ENCODE assay signal across 1 cellular context in the genomic region with DNA sequence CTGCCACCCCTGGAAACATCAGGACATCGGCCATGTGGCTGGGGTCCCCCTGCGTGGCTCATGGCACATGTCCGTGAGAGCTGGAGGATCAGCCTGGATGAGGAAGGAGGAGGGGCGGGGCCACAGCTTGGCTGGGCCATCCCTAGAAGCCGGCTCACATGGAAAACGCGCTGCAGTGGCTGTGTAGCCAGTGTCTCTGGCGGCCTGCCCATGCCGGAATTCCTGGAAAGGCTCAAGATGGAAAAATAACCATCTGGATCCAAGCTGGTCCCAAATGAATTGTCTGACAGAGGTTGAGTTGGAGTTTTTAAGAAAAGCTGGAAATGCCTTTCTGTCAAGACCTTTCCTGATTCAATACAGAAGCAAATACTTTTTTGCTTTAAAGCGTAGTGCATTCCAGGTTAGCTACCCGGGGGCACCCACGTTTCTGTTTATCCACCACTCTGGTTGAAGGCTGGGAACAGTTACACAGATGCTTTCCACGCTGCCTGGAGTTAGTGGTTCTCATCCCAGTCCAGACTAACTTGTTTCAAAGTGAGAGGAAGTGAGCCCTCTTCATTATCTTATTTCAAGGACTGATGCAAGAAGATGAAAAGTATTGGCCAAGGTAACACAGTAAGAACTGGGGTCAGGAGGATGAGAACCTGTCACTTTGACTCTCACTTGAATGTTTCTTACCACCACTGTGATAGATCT.
TF ChIP-seq lines count a peak whose summit lies in the region.

No MANE protein-coding gene starts in this region.

TF ChIP-seq in HepG2, 621 proteins besides CTCF, POLR2A, EP300 and RAD21 (continued from another document):
- TF ChIP-seq, protein P1, sequence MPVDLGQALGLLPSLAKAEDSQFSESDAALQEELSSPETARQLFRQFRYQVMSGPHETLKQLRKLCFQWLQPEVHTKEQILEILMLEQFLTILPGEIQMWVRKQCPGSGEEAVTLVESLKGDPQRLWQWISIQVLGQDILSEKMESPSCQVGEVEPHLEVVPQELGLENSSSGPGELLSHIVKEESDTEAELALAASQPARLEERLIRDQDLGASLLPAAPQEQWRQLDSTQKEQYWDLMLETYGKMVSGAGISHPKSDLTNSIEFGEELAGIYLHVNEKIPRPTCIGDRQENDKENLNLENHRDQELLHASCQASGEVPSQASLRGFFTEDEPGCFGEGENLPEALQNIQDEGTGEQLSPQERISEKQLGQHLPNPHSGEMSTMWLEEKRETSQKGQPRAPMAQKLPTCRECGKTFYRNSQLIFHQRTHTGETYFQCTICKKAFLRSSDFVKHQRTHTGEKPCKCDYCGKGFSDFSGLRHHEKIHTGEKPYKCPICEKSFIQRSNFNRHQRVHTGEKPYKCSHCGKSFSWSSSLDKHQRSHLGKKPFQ (CRISPR knock-in tag; IDR thresholded peaks at IDR 0.05; ENCODE audit: insufficient replicate concordance) = no peak
- TF ChIP-seq, protein P2, sequence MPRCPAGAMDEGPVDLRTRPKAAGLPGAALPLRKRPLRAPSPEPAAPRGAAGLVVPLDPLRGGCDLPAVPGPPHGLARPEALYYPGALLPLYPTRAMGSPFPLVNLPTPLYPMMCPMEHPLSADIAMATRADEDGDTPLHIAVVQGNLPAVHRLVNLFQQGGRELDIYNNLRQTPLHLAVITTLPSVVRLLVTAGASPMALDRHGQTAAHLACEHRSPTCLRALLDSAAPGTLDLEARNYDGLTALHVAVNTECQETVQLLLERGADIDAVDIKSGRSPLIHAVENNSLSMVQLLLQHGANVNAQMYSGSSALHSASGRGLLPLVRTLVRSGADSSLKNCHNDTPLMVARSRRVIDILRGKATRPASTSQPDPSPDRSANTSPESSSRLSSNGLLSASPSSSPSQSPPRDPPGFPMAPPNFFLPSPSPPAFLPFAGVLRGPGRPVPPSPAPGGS (CRISPR knock-in tag; IDR thresholded peaks at IDR 0.05) = no peak
- TF ChIP-seq NR2F6 (IDR thresholded peaks at IDR 0.05) (no peak), NR2F6 (CRISPR knock-in tag; IDR thresholded peaks at IDR 0.05) (no peak), ZNF282 (IDR thresholded peaks at IDR 0.05; ENCODE audit: partially characterized antibody) (no peak), SOX5 (CRISPR knock-in tag; IDR thresholded peaks at IDR 0.05; ENCODE audit: borderline replicate concordance) (no peak), NR2F1 (CRISPR knock-in tag; IDR thresholded peaks at IDR 0.05) (no peak), PCBP1 (IDR thresholded peaks at IDR 0.05; ENCODE audit: borderline replicate concordance, low read depth, low read length) (no peak), ZFAT (CRISPR knock-in tag; conservative IDR thresholded peaks at IDR 0.05) (no peak)
- TF ChIP-seq, protein P3, sequence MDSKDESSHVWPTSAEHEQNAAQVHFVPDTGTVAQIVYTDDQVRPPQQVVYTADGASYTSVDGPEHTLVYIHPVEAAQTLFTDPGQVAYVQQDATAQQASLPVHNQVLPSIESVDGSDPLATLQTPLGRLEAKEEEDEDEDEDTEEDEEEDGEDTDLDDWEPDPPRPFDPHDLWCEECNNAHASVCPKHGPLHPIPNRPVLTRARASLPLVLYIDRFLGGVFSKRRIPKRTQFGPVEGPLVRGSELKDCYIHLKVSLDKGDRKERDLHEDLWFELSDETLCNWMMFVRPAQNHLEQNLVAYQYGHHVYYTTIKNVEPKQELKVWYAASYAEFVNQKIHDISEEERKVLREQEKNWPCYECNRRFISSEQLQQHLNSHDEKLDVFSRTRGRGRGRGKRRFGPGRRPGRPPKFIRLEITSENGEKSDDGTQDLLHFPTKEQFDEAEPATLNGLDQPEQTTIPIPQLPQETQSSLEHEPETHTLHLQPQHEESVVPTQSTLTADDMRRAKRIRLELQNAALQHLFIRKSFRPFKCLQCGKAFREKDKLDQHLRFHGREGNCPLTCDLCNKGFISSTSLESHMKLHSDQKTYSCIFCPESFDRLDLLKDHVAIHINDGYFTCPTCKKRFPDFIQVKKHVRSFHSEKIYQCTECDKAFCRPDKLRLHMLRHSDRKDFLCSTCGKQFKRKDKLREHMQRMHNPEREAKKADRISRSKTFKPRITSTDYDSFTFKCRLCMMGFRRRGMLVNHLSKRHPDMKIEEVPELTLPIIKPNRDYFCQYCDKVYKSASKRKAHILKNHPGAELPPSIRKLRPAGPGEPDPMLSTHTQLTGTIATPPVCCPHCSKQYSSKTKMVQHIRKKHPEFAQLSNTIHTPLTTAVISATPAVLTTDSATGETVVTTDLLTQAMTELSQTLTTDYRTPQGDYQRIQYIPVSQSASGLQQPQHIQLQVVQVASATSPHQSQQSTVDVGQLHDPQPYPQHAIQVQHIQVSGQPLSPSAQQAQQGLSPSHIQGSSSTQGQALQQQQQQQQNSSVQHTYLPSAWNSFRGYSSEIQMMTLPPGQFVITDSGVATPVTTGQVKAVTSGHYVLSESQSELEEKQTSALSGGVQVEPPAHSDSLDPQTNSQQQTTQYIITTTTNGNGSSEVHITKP (CRISPR knock-in tag; IDR thresholded peaks at IDR 0.05; ENCODE audit: low read depth) = no peak
- TF ChIP-seq, protein P4, sequence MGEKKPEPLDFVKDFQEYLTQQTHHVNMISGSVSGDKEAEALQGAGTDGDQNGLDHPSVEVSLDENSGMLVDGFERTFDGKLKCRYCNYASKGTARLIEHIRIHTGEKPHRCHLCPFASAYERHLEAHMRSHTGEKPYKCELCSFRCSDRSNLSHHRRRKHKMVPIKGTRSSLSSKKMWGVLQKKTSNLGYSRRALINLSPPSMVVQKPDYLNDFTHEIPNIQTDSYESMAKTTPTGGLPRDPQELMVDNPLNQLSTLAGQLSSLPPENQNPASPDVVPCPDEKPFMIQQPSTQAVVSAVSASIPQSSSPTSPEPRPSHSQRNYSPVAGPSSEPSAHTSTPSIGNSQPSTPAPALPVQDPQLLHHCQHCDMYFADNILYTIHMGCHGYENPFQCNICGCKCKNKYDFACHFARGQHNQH (CRISPR knock-in tag; IDR thresholded peaks at IDR 0.05) = no peak
- TF ChIP-seq, protein P5, sequence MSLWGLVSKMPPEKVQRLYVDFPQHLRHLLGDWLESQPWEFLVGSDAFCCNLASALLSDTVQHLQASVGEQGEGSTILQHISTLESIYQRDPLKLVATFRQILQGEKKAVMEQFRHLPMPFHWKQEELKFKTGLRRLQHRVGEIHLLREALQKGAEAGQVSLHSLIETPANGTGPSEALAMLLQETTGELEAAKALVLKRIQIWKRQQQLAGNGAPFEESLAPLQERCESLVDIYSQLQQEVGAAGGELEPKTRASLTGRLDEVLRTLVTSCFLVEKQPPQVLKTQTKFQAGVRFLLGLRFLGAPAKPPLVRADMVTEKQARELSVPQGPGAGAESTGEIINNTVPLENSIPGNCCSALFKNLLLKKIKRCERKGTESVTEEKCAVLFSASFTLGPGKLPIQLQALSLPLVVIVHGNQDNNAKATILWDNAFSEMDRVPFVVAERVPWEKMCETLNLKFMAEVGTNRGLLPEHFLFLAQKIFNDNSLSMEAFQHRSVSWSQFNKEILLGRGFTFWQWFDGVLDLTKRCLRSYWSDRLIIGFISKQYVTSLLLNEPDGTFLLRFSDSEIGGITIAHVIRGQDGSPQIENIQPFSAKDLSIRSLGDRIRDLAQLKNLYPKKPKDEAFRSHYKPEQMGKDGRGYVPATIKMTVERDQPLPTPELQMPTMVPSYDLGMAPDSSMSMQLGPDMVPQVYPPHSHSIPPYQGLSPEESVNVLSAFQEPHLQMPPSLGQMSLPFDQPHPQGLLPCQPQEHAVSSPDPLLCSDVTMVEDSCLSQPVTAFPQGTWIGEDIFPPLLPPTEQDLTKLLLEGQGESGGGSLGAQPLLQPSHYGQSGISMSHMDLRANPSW (CRISPR knock-in tag; IDR thresholded peaks at IDR 0.05; ENCODE audit: borderline replicate concordance) = no peak
- TF ChIP-seq, protein P6, sequence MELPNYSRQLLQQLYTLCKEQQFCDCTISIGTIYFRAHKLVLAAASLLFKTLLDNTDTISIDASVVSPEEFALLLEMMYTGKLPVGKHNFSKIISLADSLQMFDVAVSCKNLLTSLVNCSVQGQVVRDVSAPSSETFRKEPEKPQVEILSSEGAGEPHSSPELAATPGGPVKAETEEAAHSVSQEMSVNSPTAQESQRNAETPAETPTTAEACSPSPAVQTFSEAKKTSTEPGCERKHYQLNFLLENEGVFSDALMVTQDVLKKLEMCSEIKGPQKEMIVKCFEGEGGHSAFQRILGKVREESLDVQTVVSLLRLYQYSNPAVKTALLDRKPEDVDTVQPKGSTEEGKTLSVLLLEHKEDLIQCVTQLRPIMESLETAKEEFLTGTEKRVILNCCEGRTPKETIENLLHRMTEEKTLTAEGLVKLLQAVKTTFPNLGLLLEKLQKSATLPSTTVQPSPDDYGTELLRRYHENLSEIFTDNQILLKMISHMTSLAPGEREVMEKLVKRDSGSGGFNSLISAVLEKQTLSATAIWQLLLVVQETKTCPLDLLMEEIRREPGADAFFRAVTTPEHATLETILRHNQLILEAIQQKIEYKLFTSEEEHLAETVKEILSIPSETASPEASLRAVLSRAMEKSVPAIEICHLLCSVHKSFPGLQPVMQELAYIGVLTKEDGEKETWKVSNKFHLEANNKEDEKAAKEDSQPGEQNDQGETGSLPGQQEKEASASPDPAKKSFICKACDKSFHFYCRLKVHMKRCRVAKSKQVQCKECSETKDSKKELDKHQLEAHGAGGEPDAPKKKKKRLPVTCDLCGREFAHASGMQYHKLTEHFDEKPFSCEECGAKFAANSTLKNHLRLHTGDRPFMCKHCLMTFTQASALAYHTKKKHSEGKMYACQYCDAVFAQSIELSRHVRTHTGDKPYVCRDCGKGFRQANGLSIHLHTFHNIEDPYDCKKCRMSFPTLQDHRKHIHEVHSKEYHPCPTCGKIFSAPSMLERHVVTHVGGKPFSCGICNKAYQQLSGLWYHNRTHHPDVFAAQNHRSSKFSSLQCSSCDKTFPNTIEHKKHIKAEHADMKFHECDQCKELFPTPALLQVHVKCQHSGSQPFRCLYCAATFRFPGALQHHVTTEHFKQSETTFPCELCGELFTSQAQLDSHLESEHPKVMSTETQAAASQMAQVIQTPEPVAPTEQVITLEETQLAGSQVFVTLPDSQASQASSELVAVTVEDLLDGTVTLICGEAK (IDR thresholded peaks at IDR 0.05) = no peak
- TF ChIP-seq, protein P6 (CRISPR knock-in tag; IDR thresholded peaks at IDR 0.05) = no peak
